Comparison of ENCODE assay signal across 17 cellular contexts in genomic region chr1:247358920-247359319, GRCh38. TPM values are rescaled to one million over a fixed set of nuclear protein-coding genes. Genes with fewer than 3 reads are reported as not detected.
DNase-seq lines count a peak whose midpoint lies in the region; ATAC-seq and TF ChIP-seq lines count a peak whose summit lies in the region.
"Had no signal": no experiment of that assay in that cellular context is flagged by ENCODE, and none has a peak within 500 bp of the region (broad histone marks: within the 10 kb centered on the region; RNA-seq: fewer than 3 reads in every experiment).

No MANE protein-coding gene starts in this region.

- no peaks in the 10 kb centered on the region for H3K36me3 ChIP-seq in mucosa of descending colon (ENCODE audit: low read depth)
- H3K36me3 ChIP-seq: uterus had no signal

- peaks cover 0 to 7% of the 10 kb centered on the region in 2 donors for H3K4me1 Mint-ChIP-seq in immature natural killer cell
- H3K4me1 Mint-ChIP-seq in HFFc6 (ENCODE audit: low read depth), result peaks cover 51% of the 10 kb centered on the region

- no peak overlapping the region for H3K27ac Mint-ChIP-seq in immature natural killer cell
- H3K27ac Mint-ChIP-seq in HFFc6, result no peak overlapping the region
- H3K27ac Mint-ChIP-seq: stimulated activated naive CD8-positive, alpha-beta T cell treated with anti-CD3 and anti-CD28 coated beads, Interleukin-15, amount 100 ng/mL, for 72 hours had no signal

- TF ChIP-seq CTCF in cardiac fibroblast (IDR thresholded peaks at IDR 0.05; ENCODE audit: low read depth, low read length) (peak; percentile 10), mucosa of descending colon (IDR thresholded peaks at IDR 0.05) (no peak), HFFc6 (IDR thresholded peaks at IDR 0.05) (no peak)

- H3K27me3 Mint-ChIP-seq in immature natural killer cell (ENCODE audit: low read depth in 3 of 3), result peaks cover 3 to 12% (median 5%) of the 10 kb centered on the region in 3 donors
- H3K27me3 Mint-ChIP-seq in HFFc6 (ENCODE audit: insufficient read depth), result peaks cover 5% of the 10 kb centered on the region

- H3K4me3 Mint-ChIP-seq in immature natural killer cell (no peak overlapping the region), HFFc6 (no peak overlapping the region)
- H3K4me3 Mint-ChIP-seq: stimulated activated naive CD8-positive, alpha-beta T cell treated with anti-CD3 and anti-CD28 coated beads, Interleukin-15, amount 100 ng/mL, for 72 hours had no signal

- no peaks in the 10 kb centered on the region for H3K9me3 Mint-ChIP-seq in immature natural killer cell
- H3K9me3 Mint-ChIP-seq in HFFc6, result no peaks in the 10 kb centered on the region

- H3K4me3 ChIP-seq in cardiac fibroblast (replicated peaks in 1 of 2; ENCODE audit: low read depth in 2 of 2, low read length in 2 of 2) (no peak overlapping the region), mucosa of descending colon (no peak overlapping the region)
- H3K4me3 ChIP-seq: uterus had no signal

- no peaks in the 10 kb centered on the region for H3K4me1 ChIP-seq in mucosa of descending colon (ENCODE audit: low read depth)
- H3K4me1 ChIP-seq: uterus had no signal

- no peaks in the 10 kb centered on the region for H3K9me3 ChIP-seq in mucosa of descending colon
- H3K9me3 ChIP-seq: uterus had no signal

- DNase-seq in Daoy (ENCODE audit: low read depth) (peak; percentile 9), NCI-H226 (peak; percentile 75), cardiac fibroblast (ENCODE audit: low read depth in 2 of 2) (peak; percentile 52 to 81), mucosa of descending colon (no peak), nucleus accumbens (lab: John Stamatoyannopoulos, UW) (no peak), immature natural killer cell (no peak), HFFc6 (no peak)
- DNase-seq: activated CD4-positive, alpha-beta T cell treated with anti-CD3 and anti-CD28 coated beads for 4 hours; activated effector memory CD4-positive, alpha-beta T cell treated with anti-CD3 and anti-CD28 coated beads, Interleukin-2, amount 50 U/mL, for 16 hours; amniotic stem cell; EL; mesendoderm; NCI-H187 treated with DMSO at 0.1 percent for 48 hours; stimulated activated naive CD8-positive, alpha-beta T cell treated with anti-CD3 and anti-CD28 coated beads, Interleukin-15, amount 100 ng/mL, for 72 hours; uterus had no signal

- ATAC-seq in mucosa of descending colon (peak; percentile 19), GM18520 (IDR thresholded peaks at IDR 0.05; ENCODE audit: unreplicated experiment) (no peak)
- ATAC-seq: stimulated activated naive CD8-positive, alpha-beta T cell treated with anti-CD3 and anti-CD28 coated beads, Interleukin-15, amount 100 ng/mL, for 72 hours had no signal

- intact Hi-C loops in mucosa of descending colon (cut with DNase I, micrococcal nuclease), result no loop called here

- H3K36me3 Mint-ChIP-seq in immature natural killer cell (no peaks in the 10 kb centered on the region), HFFc6 (ENCODE audit: low read depth) (no peaks in the 10 kb centered on the region)

RNA-seq across cellular contexts. Expression of gene ZNF496, which starts 27.3 kb away (rescaled TPM):
- total RNA-seq in Daoy (2014; rRNA removed; shearing (Covaris generic)), result 22.1 and 36.4 TPM in 2 replicates
- total RNA-seq in mucosa of descending colon, result 10 to 100 TPM; 13.3 to 26.5 (median 18.0) TPM
- polyA plus RNA-seq in immature natural killer cell, result 10 to 100 TPM in 2 of 3 donors, 1 to 10 TPM in 1; 2.7 to 11.0 (median 10.5) TPM
- 10 to 100 TPM; 13.7 to 19.9 (median 17.1) TPM for total RNA-seq in HFFc6 (2021; fragmentation: NEBNext Ultra II Directional; extraction: Animal tissue kit (Norgen Biotek cat#: 25700))

RNA-seq across cellular contexts. Expression of gene NLRP3, which starts 57.1 kb away (rescaled TPM):
- total RNA-seq in Daoy (2014; rRNA removed; shearing (Covaris generic)), result 3.8 and 4.6 TPM in 2 replicates
- 1 to 10 TPM in 1 of 3 donors, under 1 TPM in 2; 0.55 to 1.5 (median 0.89) TPM for total RNA-seq in mucosa of descending colon
- 1 to 10 TPM in 2 of 3 donors, not detected in 1; 1.0 to 1.5 TPM for polyA plus RNA-seq in immature natural killer cell
- 1 to 10 TPM in 4 of 6 experiments, under 1 TPM in 2; 0.33 to 5.2 (median 4.3) TPM for total RNA-seq in HFFc6 (2021; fragmentation: NEBNext Ultra II Directional; extraction: Animal tissue kit (Norgen Biotek cat#: 25700))
- total RNA-seq: NCI-H460 had no signal

Comparison
In these comparisons a context has a peak if more than half of its experiments do, and no peak if none do; other contexts are left out.
1. DNase-seq: peak in Daoy (single experiment), NCI-H226 (single experiment) and cardiac fibroblast (2 of 2); none in mucosa of descending colon (0 of 3), nucleus accumbens (0 of 56), immature natural killer cell (0 of 3) and HFFc6 (single experiment).